13 cellular contexts compared by ENCODE assay signal in genomic region chr2:8552264-8552913, GRCh38.
DNase-seq lines count a peak whose midpoint lies in the region; ATAC-seq and TF ChIP-seq lines count a peak whose summit lies in the region.
"Had no signal": no experiment of that assay in that cellular context is flagged by ENCODE, and none has a peak within 500 bp of the region (broad histone marks: within the 10 kb centered on the region; RNA-seq: fewer than 3 reads in every experiment).

No MANE protein-coding gene starts in this region.

- intact Hi-C loops in CD8-positive, alpha-beta T cell (cut with DNase I, micrococcal nuclease) = no loop called here
- intact Hi-C loops in activated T-helper 2 cell treated with anti-CD3 and anti-CD28 coated beads, Interferon-gamma antibody, Interleukin-2, Interleukin-4, amounts not matched to agents 10 μg/mL and 5 μg/mL and 100 μg/mL, durations not matched to agents 14 hours and 24 hours and 36 hours (cut with micrococcal nuclease) = no loop called here

- no peaks in the 10 kb centered on the region for H3K9me3 ChIP-seq in CD8-positive, alpha-beta T cell (ENCODE audit: low read length)

- peaks cover 16% of the 10 kb centered on the region for H3K4me1 Mint-ChIP-seq in CD8-positive, alpha-beta T cell (ENCODE audit: low read depth)
- peaks cover 22% of the 10 kb centered on the region for H3K4me1 Mint-ChIP-seq in central memory CD8-positive, alpha-beta T cell
- peaks cover 20% of the 10 kb centered on the region for H3K4me1 Mint-ChIP-seq in activated T-helper 2 cell treated with anti-CD3 and anti-CD28 coated beads, Interferon-gamma antibody, Interleukin-2, Interleukin-4, amounts not matched to agents 10 μg/mL and 5 μg/mL and 100 μg/mL, durations not matched to agents 14 hours and 24 hours and 36 hours (ENCODE audit: low read depth)

- H3K4me1 ChIP-seq in CD8-positive, alpha-beta T cell (ENCODE audit: insufficient read depth, low read length) = no peaks in the 10 kb centered on the region

- ATAC-seq in CD8-positive, alpha-beta T cell = peak; percentile 66
- peak; percentile 57 for ATAC-seq in GM19035 (IDR thresholded peaks at IDR 0.05; ENCODE audit: unreplicated experiment)
- peak; percentile 35 for ATAC-seq in HG02938 (IDR thresholded peaks at IDR 0.05; ENCODE audit: unreplicated experiment)
- peak; percentile 77 for ATAC-seq in central memory CD8-positive, alpha-beta T cell (replicated peaks; ENCODE audit: extremely low read depth, poor library complexity, severe bottlenecking)

- no peaks in the 10 kb centered on the region for H3K36me3 Mint-ChIP-seq in CD8-positive, alpha-beta T cell
- peaks cover 2% of the 10 kb centered on the region for H3K36me3 Mint-ChIP-seq in central memory CD8-positive, alpha-beta T cell (ENCODE audit: insufficient read depth)
- H3K36me3 Mint-ChIP-seq in activated T-helper 2 cell treated with anti-CD3 and anti-CD28 coated beads, Interferon-gamma antibody, Interleukin-2, Interleukin-4, amounts not matched to agents 10 μg/mL and 5 μg/mL and 100 μg/mL, durations not matched to agents 14 hours and 24 hours and 36 hours (ENCODE audit: low read depth) = no peaks in the 10 kb centered on the region

- no peak overlapping the region for H3K4me3 Mint-ChIP-seq in CD8-positive, alpha-beta T cell
- H3K4me3 Mint-ChIP-seq in central memory CD8-positive, alpha-beta T cell = peak overlapping the region; percentile 54
- H3K4me3 Mint-ChIP-seq in activated T-helper 2 cell treated with anti-CD3 and anti-CD28 coated beads, Interferon-gamma antibody, Interleukin-2, Interleukin-4, amounts not matched to agents 10 μg/mL and 5 μg/mL and 100 μg/mL, durations not matched to agents 14 hours and 24 hours and 36 hours (ENCODE audit: low read depth) = no peak overlapping the region
- H3K4me3 Mint-ChIP-seq: activated T-helper 17 cell treated with anti-CD3 and anti-CD28 coated beads, Interleukin-2, amount 50 U/mL, for 72 hours; nephron progenitor cell had no signal

- no peak overlapping the region for H3K4me3 ChIP-seq in CD8-positive, alpha-beta T cell (ENCODE audit: low read depth, low read length)

- peaks cover 3% of the 10 kb centered on the region for H3K9me3 Mint-ChIP-seq in CD8-positive, alpha-beta T cell
- H3K9me3 Mint-ChIP-seq in central memory CD8-positive, alpha-beta T cell = no peaks in the 10 kb centered on the region
- H3K9me3 Mint-ChIP-seq in activated T-helper 2 cell treated with anti-CD3 and anti-CD28 coated beads, Interferon-gamma antibody, Interleukin-2, Interleukin-4, amounts not matched to agents 10 μg/mL and 5 μg/mL and 100 μg/mL, durations not matched to agents 14 hours and 24 hours and 36 hours = peaks cover 3% of the 10 kb centered on the region
- H3K9me3 Mint-ChIP-seq: activated T-helper 17 cell treated with anti-CD3 and anti-CD28 coated beads, Interleukin-2, amount 50 U/mL, for 72 hours had no signal

- no peak for TF ChIP-seq CTCF in CD8-positive, alpha-beta T cell (IDR thresholded peaks at IDR 0.05)

- POLR2A ChIA-PET in CD8-positive, alpha-beta T cell (lab: Charles Lee) = interaction anchor here (0.6 kb wide), 1 partner anchor 129 kb away, joined by 3 read pairs; no protein-coding TSS in a partner anchor

- DNase-seq in CD8-positive, alpha-beta T cell = peak in 1 of 7 experiments; percentile 41
- DNase-seq in central memory CD8-positive, alpha-beta T cell (ENCODE audit: low spot score in 2 of 2) = no peak
- DNase-seq in NCI-H1092 treated with DMSO at 0.1 percent for 48 hours (lab: John Stamatoyannopoulos, UW) (no peak), OCI-M1 (lab: John Stamatoyannopoulos, UW) (no peak)
- DNase-seq in activated T-helper 2 cell treated with anti-CD3 and anti-CD28 coated beads, Interferon-gamma antibody, Interleukin-2, Interleukin-4, amounts not matched to agents 10 μg/mL and 5 μg/mL and 100 μg/mL, durations not matched to agents 14 hours and 24 hours and 36 hours (ENCODE audit: low spot score) = no peak
- no peak for DNase-seq in activated naive CD4-positive, alpha-beta T cell treated with anti-CD3 and anti-CD28 coated beads, Interleukin-2, amount 50 U/mL, for 16 hours
- DNase-seq: HCEC 1CT, NCI-H1436, nephron progenitor cell had no signal

- no peaks in the 10 kb centered on the region for H3K27me3 ChIP-seq in CD8-positive, alpha-beta T cell (ENCODE audit: insufficient read depth, low read length)

- CTCF ChIA-PET in CD8-positive, alpha-beta T cell (lab: Charles Lee) = no interaction called here

- H3K27ac Mint-ChIP-seq in CD8-positive, alpha-beta T cell = peak overlapping the region; percentile 24
- H3K27ac Mint-ChIP-seq in central memory CD8-positive, alpha-beta T cell (ENCODE audit: low read depth) = peak overlapping the region; percentile 84
- H3K27ac Mint-ChIP-seq in activated T-helper 2 cell treated with anti-CD3 and anti-CD28 coated beads, Interferon-gamma antibody, Interleukin-2, Interleukin-4, amounts not matched to agents 10 μg/mL and 5 μg/mL and 100 μg/mL, durations not matched to agents 14 hours and 24 hours and 36 hours = no peak overlapping the region

- H3K27ac ChIP-seq in CD8-positive, alpha-beta T cell (ENCODE audit: low read depth, low read length) = no peak overlapping the region
- H3K27ac ChIP-seq: C4-2B had no signal

- H3K27me3 Mint-ChIP-seq in CD8-positive, alpha-beta T cell (ENCODE audit: low read depth) = no peaks in the 10 kb centered on the region
- no peaks in the 10 kb centered on the region for H3K27me3 Mint-ChIP-seq in central memory CD8-positive, alpha-beta T cell
- no peaks in the 10 kb centered on the region for H3K27me3 Mint-ChIP-seq in activated T-helper 2 cell treated with anti-CD3 and anti-CD28 coated beads, Interferon-gamma antibody, Interleukin-2, Interleukin-4, amounts not matched to agents 10 μg/mL and 5 μg/mL and 100 μg/mL, durations not matched to agents 14 hours and 24 hours and 36 hours (ENCODE audit: low read depth)
- H3K27me3 Mint-ChIP-seq: activated T-helper 17 cell treated with anti-CD3 and anti-CD28 coated beads, Interleukin-2, amount 50 U/mL, for 72 hours had no signal

- H3K36me3 ChIP-seq in CD8-positive, alpha-beta T cell (ENCODE audit: insufficient read depth, low read length) = no peaks in the 10 kb centered on the region
